ENCODE assay signal across 9 cellular contexts in genomic region chr15:40843183-40843884, GRCh38. TPM values are rescaled to one million over a fixed set of nuclear protein-coding genes. Genes with fewer than 3 reads are reported as not detected.
DNase-seq lines count a peak whose midpoint lies in the region; ATAC-seq, FAIRE-seq and TF ChIP-seq lines count a peak whose summit lies in the region.
"Had no signal": no experiment of that assay in that cellular context is flagged by ENCODE, and none has a peak within 500 bp of the region (broad histone marks: within the 10 kb centered on the region; RNA-seq: fewer than 3 reads in every experiment).

No MANE protein-coding gene starts in this region.

- no peaks in the 10 kb centered on the region for H3K27me3 ChIP-seq in prostate gland (replicated peaks; ENCODE audit: insufficient read depth)

- ATAC-seq in GM18861 (IDR thresholded peaks at IDR 0.05; ENCODE audit: unreplicated experiment) (no peak), GM18511 (IDR thresholded peaks at IDR 0.05; ENCODE audit: unreplicated experiment) (no peak)

- CTCF ChIA-PET in RWPE1 (lab: Yijun Ruan, JAX) = interaction anchor here (0.6 to 1.2 kb wide), 4 partner anchors 8 to 51 kb away, joined by 3 to 8 read pairs (median 4); partner anchors contain the start of gene VPS18

- H3K4me3 ChIP-seq in GM08714 (ENCODE audit: low read length) (peak overlapping the region; percentile 61; the same call in 1 of the 2 replicates), fibroblast of villous mesenchyme (ENCODE audit: low read depth, low read length) (peak overlapping the region; percentile 50), prostate gland (peak overlapping the region; percentile 73 to 79)

- 24% methylated on average over 32 of the region's 35 CpGs for WGBS in prostate gland

- FAIRE-seq in RCC 7860 (lab: Jason Lieb, UNC) = no peak

- intact Hi-C loops in prostate gland (cut with DNase I) = no loop called here

- POLR2A ChIA-PET in RWPE1 (lab: Yijun Ruan, JAX; ENCODE audit: low non-redundant PET) = interaction anchor here (0.6 to 1.6 kb wide), 3 partner anchors 36 to 58 kb away, joined by 4 to 10 read pairs (median 7); partner anchors contain the start of genes DNAJC17 and ZFYVE19

- no peaks in the 10 kb centered on the region for H3K9me3 ChIP-seq in prostate gland

- no peaks in the 10 kb centered on the region for H3K36me3 ChIP-seq in prostate gland

- peak overlapping the region; percentile 24; the same call in 1 of the 2 replicates for H3K27ac ChIP-seq in RWPE1
- H3K27ac ChIP-seq in prostate gland = peak overlapping the region; percentile 96 to 97

- TF ChIP-seq CTCF in RWPE1 (conservative IDR thresholded peaks at IDR 0.05; ENCODE audit: low read depth) = no peak
- TF ChIP-seq CTCF in fibroblast of villous mesenchyme (IDR thresholded peaks at IDR 0.05; ENCODE audit: insufficient read depth, low read depth, low read length) = no peak
- no peak for TF ChIP-seq CTCF in prostate gland (IDR thresholded peaks at IDR 0.05)

- no peaks in the 10 kb centered on the region for H3K4me1 ChIP-seq in prostate gland (replicated peaks)

- no peak for DNase-seq in RWPE1 (ENCODE audit: low spot score)
- DNase-seq in fibroblast of villous mesenchyme (ENCODE audit: low read depth) = no peak
- DNase-seq in prostate gland (ENCODE audit: low spot score) = no peak
- DNase-seq in RCC 7860 (ENCODE audit: low spot score) = no peak
- DNase-seq in NCI-H2227 treated with DMSO at 0.1 percent for 48 hours (lab: John Stamatoyannopoulos, UW) = no peak
- DNase-seq: midbrain had no signal

- TF ChIP-seq POLR2A in prostate gland (IDR thresholded peaks at IDR 0.05) = no peak

RNA-seq across cellular contexts. Expression of gene SPINT1, which starts 0.5 kb away (rescaled TPM):
- total RNA-seq in fibroblast of villous mesenchyme = 0.32 and 0.43 TPM in 2 replicates
- 100 to 1,000 TPM; 143 to 295 TPM for total RNA-seq in prostate gland

RNA-seq across cellular contexts. Expression of gene PPP1R14D, which starts 14.8 kb away (rescaled TPM):
- total RNA-seq in fibroblast of villous mesenchyme = not detected in 2 replicates
- total RNA-seq in prostate gland = under 1 TPM in 1 of 2 donors, not detected in 1; 0.97 TPM

RNA-seq across cellular contexts. Expression of gene RHOV, which starts 30.7 kb away (rescaled TPM):
- total RNA-seq in fibroblast of villous mesenchyme (under 0.01 TPM in 1 of 2 replicates, not detected in the other), prostate gland (10 to 100 TPM in 1 of 2 donors, 1 to 10 TPM in 1; 5.9 to 11.7 TPM)

RNA-seq across cellular contexts. Expression of gene DNAJC17, which starts 36.1 kb away (rescaled TPM):
- total RNA-seq in fibroblast of villous mesenchyme (24.5 and 30.7 TPM in 2 replicates), prostate gland (10 to 100 TPM; 29.2 to 29.6 TPM)

RNA-seq across cellular contexts. Expression of gene ZFYVE19, which starts 36.4 kb away (rescaled TPM):
- 17.3 and 21.6 TPM in 2 replicates for total RNA-seq in fibroblast of villous mesenchyme
- 10 to 100 TPM; 39.8 to 43.3 TPM for total RNA-seq in prostate gland

Comparison
In these comparisons a context has a peak if more than half of its experiments do, and no peak if none do; other contexts are left out.
1. RNA of gene SPINT1, which starts 0.5 kb away (total RNA-seq): 143 to 295 TPM in prostate gland; 0.32 to 0.43 TPM in fibroblast of villous mesenchyme; every median in the first group is over 100 times any median in the second.
2. Peak in every context shown above with its lines, with median percentiles within 50 percentile points of each other: H3K4me3 ChIP-seq.